Comparison of ENCODE assay signal across 1 cellular context in genomic region chr5:159906957-159907356, GRCh38.
TF ChIP-seq lines count a peak whose summit lies in the region.

No MANE protein-coding gene starts in this region.

TF ChIP-seq in IMR-90, 13 proteins besides CTCF, POLR2A, EP300 and RAD21 (continued from another document):
- no peak for TF ChIP-seq USF2 (IDR thresholded peaks at IDR 0.05; ENCODE audit: low read depth, low read length)
- no peak for TF ChIP-seq MXI1 (IDR thresholded peaks at IDR 0.05; ENCODE audit: borderline replicate concordance, low read depth, low read length)
- no peak for TF ChIP-seq BHLHE40 (IDR thresholded peaks at IDR 0.05; ENCODE audit: low read depth, low read length)
- no peak for TF ChIP-seq SMC3 (IDR thresholded peaks at IDR 0.05; ENCODE audit: low read depth, low read length)
- no peak for TF ChIP-seq FOS (IDR thresholded peaks at IDR 0.05; ENCODE audit: low read depth, low read length)
- TF ChIP-seq CEBPB (IDR thresholded peaks at IDR 0.05; ENCODE audit: low read depth, low read length): no peak
- no peak for TF ChIP-seq ELK1 (IDR thresholded peaks at IDR 0.05; ENCODE audit: borderline replicate concordance, low read depth, low read length)
- no peak for TF ChIP-seq NFE2L2 (IDR thresholded peaks at IDR 0.05; ENCODE audit: low read depth, low read length)
- no peak for TF ChIP-seq RCOR1 (IDR thresholded peaks at IDR 0.05; ENCODE audit: insufficient replicate concordance, low read length)
TF ChIP-seq in IMR-90: peak in this region for 0.
